Comparison of ENCODE assay signal across 12 cellular contexts in the genomic region with DNA sequence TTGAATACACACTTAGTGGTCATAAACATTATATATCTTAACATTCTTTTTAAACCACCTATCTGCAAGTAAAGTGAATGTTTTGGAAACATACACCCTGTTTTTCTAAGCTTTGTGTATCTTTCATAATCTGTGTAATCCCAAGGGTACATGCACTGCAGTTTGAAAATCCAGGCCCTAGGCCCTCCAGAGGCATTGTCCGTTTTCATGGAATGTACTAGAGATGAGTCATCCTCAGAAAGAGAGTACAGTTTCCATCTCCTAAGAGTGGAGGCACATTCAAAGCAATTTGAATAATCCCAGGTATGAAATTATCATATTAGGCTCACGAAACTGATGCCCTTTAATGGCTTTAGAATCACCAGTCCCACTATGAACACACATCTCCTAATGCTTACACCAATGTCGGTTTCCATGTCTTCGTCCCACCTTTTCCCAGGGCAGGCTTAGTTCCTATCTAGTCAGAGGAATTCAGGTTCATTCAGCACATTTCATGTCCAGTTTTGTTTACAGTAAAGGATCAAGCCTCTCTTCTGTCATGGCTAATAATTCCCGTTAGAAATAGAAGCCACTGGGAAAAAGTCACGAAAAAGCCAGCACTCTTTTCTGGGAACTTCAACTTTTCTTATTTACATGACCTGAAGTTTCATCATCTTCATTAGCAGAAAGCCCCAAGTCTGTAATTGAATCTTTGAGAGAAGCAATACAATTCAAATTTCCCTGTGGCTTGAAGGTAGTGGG. TPM values are rescaled to one million over a fixed set of nuclear protein-coding genes. Genes with fewer than 3 reads are reported as not detected.
A peak's percentile ranks its signal among the peaks of the same experiment; 100 is the strongest.
DNase-seq lines count a peak whose midpoint lies in the region; ATAC-seq, FAIRE-seq and TF ChIP-seq lines count a peak whose summit lies in the region.
"Had no signal": no experiment of that assay in that cellular context is flagged by ENCODE, and none has a peak within 500 bp of the region (broad histone marks: within the 10 kb centered on the region; RNA-seq: fewer than 3 reads in every experiment).

No MANE protein-coding gene starts in this region.

- H3K27ac ChIP-seq in duodenal mucosa (ENCODE audit: low read depth, low read length) (peak overlapping the region; percentile 22), uterus (peak overlapping the region; percentile 75 to 91)

- FAIRE-seq in RCC 7860 (lab: Jason Lieb, UNC): no peak
- FAIRE-seq: pancreas had no signal

- H3K36me3 Mint-ChIP-seq in memory B cell: no peaks in the 10 kb centered on the region
- H3K36me3 Mint-ChIP-seq in endothelial cell (ENCODE audit: low read depth, unreplicated experiment): no peaks in the 10 kb centered on the region

- H3K4me1 ChIP-seq in duodenal mucosa (ENCODE audit: control insufficient read depth in 1 of 2, insufficient read depth in 2 of 2, low read length in 2 of 2) (peaks cover 0 to 3% of the 10 kb centered on the region in 2 donors), uterus (peaks cover 0 to 3% of the 10 kb centered on the region in 2 donors)
- H3K4me1 ChIP-seq: pancreas had no signal

- H3K36me3 ChIP-seq in duodenal mucosa (ENCODE audit: control insufficient read depth in 1 of 2, insufficient read depth in 2 of 2, low read length in 2 of 2): no peaks in the 10 kb centered on the region
- no peaks in the 10 kb centered on the region for H3K36me3 ChIP-seq in uterus
- H3K36me3 ChIP-seq: pancreas had no signal

- DNase-seq in RCC 7860 (ENCODE audit: low spot score) (peak; percentile 9), memory B cell (ENCODE audit: low spot score in 2 of 2) (no peak), uterus (no peak), endothelial cell (ENCODE audit: low spot score) (no peak), posterior vena cava (ENCODE audit: low spot score) (no peak)
- DNase-seq: activated CD4-positive, alpha-beta memory T cell treated with anti-CD3 and anti-CD28 coated beads, Interleukin-2, amount 10 ng/mL, durations not matched to agents 7 days and 5 days; NCI-H2081; pancreas; SIG-M5 had no signal

- intact Hi-C loops in uterus (cut with DNase I; ENCODE audit: low total_unique reads) (no loop called here), posterior vena cava (cut with DNase I) (loop anchor here in 1 of 2 donors (2.0 kb wide), 1 partner anchor 31 kb away; no protein-coding TSS in a partner anchor)

- H3K9ac ChIP-seq in duodenal mucosa (ENCODE audit: low read depth in 1 of 2, low read length in 2 of 2): no peak overlapping the region

- H3K27ac Mint-ChIP-seq in memory B cell (peak overlapping the region; percentile 41), endothelial cell (ENCODE audit: unreplicated experiment) (no peak overlapping the region)
- H3K27ac Mint-ChIP-seq: activated CD4-positive, alpha-beta memory T cell treated with anti-CD3 and anti-CD28 coated beads, Interleukin-2, amount 10 ng/mL, durations not matched to agents 7 days and 5 days had no signal

- no peaks in the 10 kb centered on the region for H3K9me3 ChIP-seq in duodenal mucosa (ENCODE audit: control insufficient read depth in 1 of 2, low read length in 2 of 2)
- no peaks in the 10 kb centered on the region for H3K9me3 ChIP-seq in uterus
- H3K9me3 ChIP-seq: pancreas had no signal

- H3K27me3 ChIP-seq in duodenal mucosa (ENCODE audit: control insufficient read depth in 1 of 2, insufficient read depth in 2 of 2, low read length in 2 of 2) (no peaks in the 10 kb centered on the region), uterus (no peaks in the 10 kb centered on the region)
- H3K27me3 ChIP-seq: pancreas had no signal

- H3K27me3 Mint-ChIP-seq in memory B cell: no peaks in the 10 kb centered on the region
- no peaks in the 10 kb centered on the region for H3K27me3 Mint-ChIP-seq in endothelial cell (ENCODE audit: unreplicated experiment)
- H3K27me3 Mint-ChIP-seq: activated CD4-positive, alpha-beta memory T cell treated with anti-CD3 and anti-CD28 coated beads, Interleukin-2, amount 10 ng/mL, durations not matched to agents 7 days and 5 days; central memory CD8-positive, alpha-beta T cell had no signal

- TF ChIP-seq CTCF in uterus (IDR thresholded peaks at IDR 0.05) (no peak), endothelial cell (IDR thresholded peaks at IDR 0.05; ENCODE audit: unreplicated experiment) (no peak)

- peaks cover 14% of the 10 kb centered on the region for H3K4me1 Mint-ChIP-seq in memory B cell
- H3K4me1 Mint-ChIP-seq in endothelial cell (ENCODE audit: unreplicated experiment): peaks cover 3% of the 10 kb centered on the region

- H3K4me3 ChIP-seq in duodenal mucosa (ENCODE audit: low read depth in 1 of 2, low read length in 2 of 2) (no peak overlapping the region), uterus (no peak overlapping the region)
- H3K4me3 ChIP-seq: pancreas had no signal

- H3K4me3 Mint-ChIP-seq in memory B cell (no peak overlapping the region), endothelial cell (ENCODE audit: unreplicated experiment) (no peak overlapping the region)
- H3K4me3 Mint-ChIP-seq: activated CD4-positive, alpha-beta memory T cell treated with anti-CD3 and anti-CD28 coated beads, Interleukin-2, amount 10 ng/mL, durations not matched to agents 7 days and 5 days; central memory CD8-positive, alpha-beta T cell had no signal

- H3K9me3 Mint-ChIP-seq in memory B cell: peaks cover 3% of the 10 kb centered on the region
- H3K9me3 Mint-ChIP-seq in endothelial cell (ENCODE audit: unreplicated experiment): no peaks in the 10 kb centered on the region
- H3K9me3 Mint-ChIP-seq: central memory CD8-positive, alpha-beta T cell had no signal

- ATAC-seq in memory B cell (ENCODE audit: low read depth) (no peak), HG02571 (IDR thresholded peaks at IDR 0.05; ENCODE audit: unreplicated experiment) (no peak)

- no peak for TF ChIP-seq POLR2A in uterus (IDR thresholded peaks at IDR 0.05)

RNA-seq across cellular contexts. Expression of a gene that starts 39.5 kb away (rescaled TPM):
- 100 to 1,000 TPM; 135 to 636 (median 397) TPM for total RNA-seq in uterus
- total RNA-seq in endothelial cell (ENCODE audit: unreplicated experiment): 155 TPM
- total RNA-seq in posterior vena cava: 100 to 1,000 TPM; 219 to 562 TPM
